1 cellular context compared by ENCODE assay signal in the genomic region with DNA sequence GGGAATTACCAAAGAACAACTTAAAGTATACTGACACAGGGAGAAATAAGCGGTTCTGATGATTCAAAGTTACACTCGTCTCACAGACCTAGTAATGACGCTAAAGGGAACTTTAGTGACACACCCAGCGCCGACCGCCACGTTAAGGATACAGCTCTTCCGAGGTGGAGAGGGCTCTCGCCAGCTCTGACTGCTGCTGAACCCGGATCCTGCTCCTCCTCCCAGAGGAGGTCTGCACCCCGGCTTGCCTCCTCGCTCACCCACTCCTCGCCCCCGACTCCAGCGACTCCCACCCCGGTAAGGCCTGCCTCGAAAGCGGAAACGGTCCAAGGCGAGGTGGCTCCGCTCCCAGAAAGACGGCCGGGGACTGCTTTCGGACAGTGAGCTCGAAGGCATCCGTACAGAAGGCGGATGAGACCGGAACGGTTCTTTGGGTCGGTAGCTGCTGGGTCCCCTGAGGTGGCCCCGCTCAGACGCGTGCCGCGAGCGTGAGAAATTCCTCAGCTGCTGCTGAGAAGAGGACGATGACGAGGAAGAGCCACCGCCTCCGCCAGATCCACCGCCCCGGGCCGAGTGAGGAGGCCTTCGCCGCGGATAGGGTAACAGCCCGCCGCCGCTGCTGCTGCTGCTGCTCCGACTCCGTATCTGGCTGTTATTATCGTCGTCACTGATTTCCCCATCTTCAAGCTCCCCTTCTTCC.
TF ChIP-seq lines count a peak whose summit lies in the region.

No MANE protein-coding gene starts in this region.

TF ChIP-seq in HepG2, 621 proteins besides CTCF, POLR2A, EP300 and RAD21 (continued from another document and continues in another):
- TF ChIP-seq, protein P1, sequence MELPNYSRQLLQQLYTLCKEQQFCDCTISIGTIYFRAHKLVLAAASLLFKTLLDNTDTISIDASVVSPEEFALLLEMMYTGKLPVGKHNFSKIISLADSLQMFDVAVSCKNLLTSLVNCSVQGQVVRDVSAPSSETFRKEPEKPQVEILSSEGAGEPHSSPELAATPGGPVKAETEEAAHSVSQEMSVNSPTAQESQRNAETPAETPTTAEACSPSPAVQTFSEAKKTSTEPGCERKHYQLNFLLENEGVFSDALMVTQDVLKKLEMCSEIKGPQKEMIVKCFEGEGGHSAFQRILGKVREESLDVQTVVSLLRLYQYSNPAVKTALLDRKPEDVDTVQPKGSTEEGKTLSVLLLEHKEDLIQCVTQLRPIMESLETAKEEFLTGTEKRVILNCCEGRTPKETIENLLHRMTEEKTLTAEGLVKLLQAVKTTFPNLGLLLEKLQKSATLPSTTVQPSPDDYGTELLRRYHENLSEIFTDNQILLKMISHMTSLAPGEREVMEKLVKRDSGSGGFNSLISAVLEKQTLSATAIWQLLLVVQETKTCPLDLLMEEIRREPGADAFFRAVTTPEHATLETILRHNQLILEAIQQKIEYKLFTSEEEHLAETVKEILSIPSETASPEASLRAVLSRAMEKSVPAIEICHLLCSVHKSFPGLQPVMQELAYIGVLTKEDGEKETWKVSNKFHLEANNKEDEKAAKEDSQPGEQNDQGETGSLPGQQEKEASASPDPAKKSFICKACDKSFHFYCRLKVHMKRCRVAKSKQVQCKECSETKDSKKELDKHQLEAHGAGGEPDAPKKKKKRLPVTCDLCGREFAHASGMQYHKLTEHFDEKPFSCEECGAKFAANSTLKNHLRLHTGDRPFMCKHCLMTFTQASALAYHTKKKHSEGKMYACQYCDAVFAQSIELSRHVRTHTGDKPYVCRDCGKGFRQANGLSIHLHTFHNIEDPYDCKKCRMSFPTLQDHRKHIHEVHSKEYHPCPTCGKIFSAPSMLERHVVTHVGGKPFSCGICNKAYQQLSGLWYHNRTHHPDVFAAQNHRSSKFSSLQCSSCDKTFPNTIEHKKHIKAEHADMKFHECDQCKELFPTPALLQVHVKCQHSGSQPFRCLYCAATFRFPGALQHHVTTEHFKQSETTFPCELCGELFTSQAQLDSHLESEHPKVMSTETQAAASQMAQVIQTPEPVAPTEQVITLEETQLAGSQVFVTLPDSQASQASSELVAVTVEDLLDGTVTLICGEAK (IDR thresholded peaks at IDR 0.05) = no peak
- TF ChIP-seq, protein P1 (CRISPR knock-in tag; IDR thresholded peaks at IDR 0.05) = peak; percentile 68
- TF ChIP-seq GABPA (IDR thresholded peaks at IDR 0.05; ENCODE audit: low read depth, low read length) (peak; percentile 42), GABPA (CRISPR knock-in tag; IDR thresholded peaks at IDR 0.05; ENCODE audit: low read depth) (no peak), SRSF1 (optimal IDR thresholded peaks at IDR 0.05; ENCODE audit: low read depth, low read length) (peak; percentile 40), ZMAT3 (CRISPR knock-in tag; conservative IDR thresholded peaks at IDR 0.05) (no peak), MBNL3 (CRISPR knock-in tag; conservative IDR thresholded peaks at IDR 0.05) (no peak), ZNF124 (CRISPR knock-in tag; IDR thresholded peaks at IDR 0.05) (no peak), SALL2 (CRISPR knock-in tag; IDR thresholded peaks at IDR 0.05) (peak; percentile 23), ZMYM2 (CRISPR knock-in tag; IDR thresholded peaks at IDR 0.05) (no peak), BHLHE40 (IDR thresholded peaks at IDR 0.05; ENCODE audit: low read length) (peak; percentile 80), ZNF660 (CRISPR knock-in tag; IDR thresholded peaks at IDR 0.05; ENCODE audit: borderline replicate concordance, low read depth) (no peak), NCOA1 (CRISPR knock-in tag; IDR thresholded peaks at IDR 0.05) (no peak; the same call in 1 of the 2 replicates), LCORL (IDR thresholded peaks at IDR 0.05) (no peak), LCORL (CRISPR knock-in tag; IDR thresholded peaks at IDR 0.05) (peak; percentile 37; the same call in 1 of the 2 replicates), ZNF441 (CRISPR knock-in tag; IDR thresholded peaks at IDR 0.05; ENCODE audit: borderline replicate concordance) (no peak), CCDC6 (CRISPR knock-in tag; IDR thresholded peaks at IDR 0.05) (0 out of 2 replicates have a peak, but pooled peaks have one; percentile 49), MYC (CRISPR knock-in tag; IDR thresholded peaks at IDR 0.05; ENCODE audit: borderline replicate concordance) (peak; percentile 45; the same call in 1 of the 2 replicates), RARA (CRISPR knock-in tag; IDR thresholded peaks at IDR 0.05) (no peak), ZNF547 (CRISPR knock-in tag; IDR thresholded peaks at IDR 0.05) (0 out of 2 replicates have a peak, but pooled peaks have one; percentile 35), GLI4 (CRISPR knock-in tag; IDR thresholded peaks at IDR 0.05; ENCODE audit: borderline replicate concordance) (no peak), GABPB1 (CRISPR knock-in tag; IDR thresholded peaks at IDR 0.05) (peak; percentile 36), ESRRA (CRISPR knock-in tag; IDR thresholded peaks at IDR 0.05; ENCODE audit: low read depth) (no peak), PHF5A (CRISPR knock-in tag; IDR thresholded peaks at IDR 0.05; ENCODE audit: low read depth, unreplicated experiment) (no peak), ZNF614 (CRISPR knock-in tag; IDR thresholded peaks at IDR 0.05; ENCODE audit: borderline replicate concordance) (no peak), HNRNPLL (IDR thresholded peaks at IDR 0.05; ENCODE audit: low read depth, low read length, poor library complexity, severe bottlenecking) (peak; percentile 36)
- TF ChIP-seq, protein P2, sequence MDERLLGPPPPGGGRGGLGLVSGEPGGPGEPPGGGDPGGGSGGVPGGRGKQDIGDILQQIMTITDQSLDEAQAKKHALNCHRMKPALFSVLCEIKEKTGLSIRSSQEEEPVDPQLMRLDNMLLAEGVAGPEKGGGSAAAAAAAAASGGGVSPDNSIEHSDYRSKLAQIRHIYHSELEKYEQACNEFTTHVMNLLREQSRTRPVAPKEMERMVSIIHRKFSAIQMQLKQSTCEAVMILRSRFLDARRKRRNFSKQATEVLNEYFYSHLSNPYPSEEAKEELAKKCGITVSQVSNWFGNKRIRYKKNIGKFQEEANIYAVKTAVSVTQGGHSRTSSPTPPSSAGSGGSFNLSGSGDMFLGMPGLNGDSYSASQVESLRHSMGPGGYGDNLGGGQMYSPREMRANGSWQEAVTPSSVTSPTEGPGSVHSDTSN (CRISPR knock-in tag; IDR thresholded peaks at IDR 0.05) = no peak
- TF ChIP-seq, protein P3, sequence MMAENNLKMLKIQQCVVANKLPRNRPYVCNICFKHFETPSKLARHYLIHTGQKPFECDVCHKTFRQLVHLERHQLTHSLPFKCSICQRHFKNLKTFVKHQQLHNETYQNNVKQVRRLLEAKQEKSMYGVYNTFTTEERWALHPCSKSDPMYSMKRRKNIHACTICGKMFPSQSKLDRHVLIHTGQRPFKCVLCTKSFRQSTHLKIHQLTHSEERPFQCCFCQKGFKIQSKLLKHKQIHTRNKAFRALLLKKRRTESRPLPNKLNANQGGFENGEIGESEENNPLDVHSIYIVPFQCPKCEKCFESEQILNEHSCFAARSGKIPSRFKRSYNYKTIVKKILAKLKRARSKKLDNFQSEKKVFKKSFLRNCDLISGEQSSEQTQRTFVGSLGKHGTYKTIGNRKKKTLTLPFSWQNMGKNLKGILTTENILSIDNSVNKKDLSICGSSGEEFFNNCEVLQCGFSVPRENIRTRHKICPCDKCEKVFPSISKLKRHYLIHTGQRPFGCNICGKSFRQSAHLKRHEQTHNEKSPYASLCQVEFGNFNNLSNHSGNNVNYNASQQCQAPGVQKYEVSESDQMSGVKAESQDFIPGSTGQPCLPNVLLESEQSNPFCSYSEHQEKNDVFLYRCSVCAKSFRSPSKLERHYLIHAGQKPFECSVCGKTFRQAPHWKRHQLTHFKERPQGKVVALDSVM (CRISPR knock-in tag; IDR thresholded peaks at IDR 0.05) = no peak
- TF ChIP-seq, protein P4, sequence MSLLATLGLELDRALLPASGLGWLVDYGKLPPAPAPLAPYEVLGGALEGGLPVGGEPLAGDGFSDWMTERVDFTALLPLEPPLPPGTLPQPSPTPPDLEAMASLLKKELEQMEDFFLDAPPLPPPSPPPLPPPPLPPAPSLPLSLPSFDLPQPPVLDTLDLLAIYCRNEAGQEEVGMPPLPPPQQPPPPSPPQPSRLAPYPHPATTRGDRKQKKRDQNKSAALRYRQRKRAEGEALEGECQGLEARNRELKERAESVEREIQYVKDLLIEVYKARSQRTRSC (CRISPR knock-in tag; IDR thresholded peaks at IDR 0.05; ENCODE audit: low read depth) = no peak
- TF ChIP-seq, protein P5, sequence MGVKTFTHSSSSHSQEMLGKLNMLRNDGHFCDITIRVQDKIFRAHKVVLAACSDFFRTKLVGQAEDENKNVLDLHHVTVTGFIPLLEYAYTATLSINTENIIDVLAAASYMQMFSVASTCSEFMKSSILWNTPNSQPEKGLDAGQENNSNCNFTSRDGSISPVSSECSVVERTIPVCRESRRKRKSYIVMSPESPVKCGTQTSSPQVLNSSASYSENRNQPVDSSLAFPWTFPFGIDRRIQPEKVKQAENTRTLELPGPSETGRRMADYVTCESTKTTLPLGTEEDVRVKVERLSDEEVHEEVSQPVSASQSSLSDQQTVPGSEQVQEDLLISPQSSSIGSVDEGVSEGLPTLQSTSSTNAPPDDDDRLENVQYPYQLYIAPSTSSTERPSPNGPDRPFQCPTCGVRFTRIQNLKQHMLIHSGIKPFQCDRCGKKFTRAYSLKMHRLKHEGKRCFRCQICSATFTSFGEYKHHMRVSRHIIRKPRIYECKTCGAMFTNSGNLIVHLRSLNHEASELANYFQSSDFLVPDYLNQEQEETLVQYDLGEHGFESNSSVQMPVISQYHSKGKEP (CRISPR knock-in tag; IDR thresholded peaks at IDR 0.05) = no peak
- TF ChIP-seq, protein P6, sequence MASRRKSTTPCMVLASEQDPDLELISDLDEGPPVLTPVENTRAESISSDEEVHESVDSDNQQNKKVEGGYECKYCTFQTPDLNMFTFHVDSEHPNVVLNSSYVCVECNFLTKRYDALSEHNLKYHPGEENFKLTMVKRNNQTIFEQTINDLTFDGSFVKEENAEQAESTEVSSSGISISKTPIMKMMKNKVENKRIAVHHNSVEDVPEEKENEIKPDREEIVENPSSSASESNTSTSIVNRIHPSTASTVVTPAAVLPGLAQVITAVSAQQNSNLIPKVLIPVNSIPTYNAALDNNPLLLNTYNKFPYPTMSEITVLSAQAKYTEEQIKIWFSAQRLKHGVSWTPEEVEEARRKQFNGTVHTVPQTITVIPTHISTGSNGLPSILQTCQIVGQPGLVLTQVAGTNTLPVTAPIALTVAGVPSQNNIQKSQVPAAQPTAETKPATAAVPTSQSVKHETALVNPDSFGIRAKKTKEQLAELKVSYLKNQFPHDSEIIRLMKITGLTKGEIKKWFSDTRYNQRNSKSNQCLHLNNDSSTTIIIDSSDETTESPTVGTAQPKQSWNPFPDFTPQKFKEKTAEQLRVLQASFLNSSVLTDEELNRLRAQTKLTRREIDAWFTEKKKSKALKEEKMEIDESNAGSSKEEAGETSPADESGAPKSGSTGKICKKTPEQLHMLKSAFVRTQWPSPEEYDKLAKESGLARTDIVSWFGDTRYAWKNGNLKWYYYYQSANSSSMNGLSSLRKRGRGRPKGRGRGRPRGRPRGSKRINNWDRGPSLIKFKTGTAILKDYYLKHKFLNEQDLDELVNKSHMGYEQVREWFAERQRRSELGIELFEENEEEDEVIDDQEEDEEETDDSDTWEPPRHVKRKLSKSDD (CRISPR knock-in tag; IDR thresholded peaks at IDR 0.05; ENCODE audit: low read depth) = no peak
- TF ChIP-seq, protein P7, sequence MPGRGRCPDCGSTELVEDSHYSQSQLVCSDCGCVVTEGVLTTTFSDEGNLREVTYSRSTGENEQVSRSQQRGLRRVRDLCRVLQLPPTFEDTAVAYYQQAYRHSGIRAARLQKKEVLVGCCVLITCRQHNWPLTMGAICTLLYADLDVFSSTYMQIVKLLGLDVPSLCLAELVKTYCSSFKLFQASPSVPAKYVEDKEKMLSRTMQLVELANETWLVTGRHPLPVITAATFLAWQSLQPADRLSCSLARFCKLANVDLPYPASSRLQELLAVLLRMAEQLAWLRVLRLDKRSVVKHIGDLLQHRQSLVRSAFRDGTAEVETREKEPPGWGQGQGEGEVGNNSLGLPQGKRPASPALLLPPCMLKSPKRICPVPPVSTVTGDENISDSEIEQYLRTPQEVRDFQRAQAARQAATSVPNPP (CRISPR knock-in tag; IDR thresholded peaks at IDR 0.05) = no peak
- TF ChIP-seq, protein P8, sequence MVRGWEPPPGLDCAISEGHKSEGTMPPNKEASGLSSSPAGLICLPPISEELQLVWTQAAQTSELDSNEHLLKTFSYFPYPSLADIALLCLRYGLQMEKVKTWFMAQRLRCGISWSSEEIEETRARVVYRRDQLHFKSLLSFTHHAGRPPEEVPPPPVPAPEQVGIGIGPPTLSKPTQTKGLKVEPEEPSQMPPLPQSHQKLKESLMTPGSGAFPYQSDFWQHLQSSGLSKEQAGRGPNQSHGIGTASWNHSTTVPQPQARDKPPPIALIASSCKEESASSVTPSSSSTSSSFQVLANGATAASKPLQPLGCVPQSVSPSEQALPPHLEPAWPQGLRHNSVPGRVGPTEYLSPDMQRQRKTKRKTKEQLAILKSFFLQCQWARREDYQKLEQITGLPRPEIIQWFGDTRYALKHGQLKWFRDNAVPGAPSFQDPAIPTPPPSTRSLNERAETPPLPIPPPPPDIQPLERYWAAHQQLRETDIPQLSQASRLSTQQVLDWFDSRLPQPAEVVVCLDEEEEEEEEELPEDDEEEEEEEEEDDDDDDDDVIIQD (CRISPR knock-in tag; IDR thresholded peaks at IDR 0.05; ENCODE audit: low read depth) = no peak
